9 cellular contexts compared by ENCODE assay signal in the genomic region with DNA sequence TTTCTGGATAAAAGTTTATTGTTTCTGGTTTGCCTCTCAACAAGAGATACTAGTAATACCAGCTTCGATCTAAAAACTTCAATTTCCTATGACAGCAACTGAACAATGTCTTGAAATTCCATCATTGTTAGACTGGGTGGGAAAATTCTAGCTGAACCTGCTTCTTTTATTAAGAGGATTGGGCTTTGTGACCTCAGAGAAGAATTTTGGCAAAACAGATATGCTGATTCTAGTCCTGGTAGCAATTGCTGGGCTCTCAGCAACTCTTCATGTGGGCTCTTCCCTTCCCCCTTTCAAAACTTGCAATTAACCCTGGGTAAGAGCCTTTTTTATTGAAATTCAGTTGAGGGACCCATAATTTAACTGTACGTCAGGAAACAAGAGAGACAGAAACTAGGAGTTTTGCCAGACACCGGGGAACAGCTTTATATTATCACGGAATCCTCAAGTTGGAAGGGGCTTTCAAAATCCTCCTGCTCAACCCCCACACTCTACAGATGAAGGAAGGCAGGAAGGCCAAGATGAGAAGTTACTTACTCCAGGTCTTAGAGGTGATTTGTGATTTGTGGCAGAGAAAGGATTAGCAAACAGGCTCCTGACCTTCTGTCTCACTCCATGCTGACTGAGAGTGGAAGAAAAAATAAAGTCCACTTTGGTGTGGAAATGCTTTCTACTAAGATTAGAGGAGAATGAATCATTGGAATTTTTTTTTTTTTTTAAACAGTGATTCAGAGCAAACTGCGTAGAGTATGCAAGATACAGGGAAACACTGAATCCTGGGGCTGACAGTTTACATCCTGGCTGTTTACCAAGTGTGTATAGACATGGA.
DNase-seq lines count a peak whose midpoint lies in the region; ATAC-seq and TF ChIP-seq lines count a peak whose summit lies in the region.
"Had no signal": no experiment of that assay in that cellular context is flagged by ENCODE, and none has a peak within 500 bp of the region (broad histone marks: within the 10 kb centered on the region; RNA-seq: fewer than 3 reads in every experiment).

No MANE protein-coding gene starts in this region.

- H3K9me3 ChIP-seq in CD4-positive, alpha-beta memory T cell (ENCODE audit: control insufficient read depth in 1 of 2, low read length in 2 of 2): no peaks in the 10 kb centered on the region
- no peaks in the 10 kb centered on the region for H3K9me3 ChIP-seq in effector memory CD4-positive, alpha-beta T cell (ENCODE audit: control insufficient read depth, low read length)
- H3K9me3 ChIP-seq in neural progenitor cell (ENCODE audit: low read depth): no peaks in the 10 kb centered on the region

- peak overlapping the region; percentile 36 for H3K4me2 ChIP-seq in neural progenitor cell

- no peaks in the 10 kb centered on the region for H3K36me3 Mint-ChIP-seq in CD4-positive, alpha-beta memory T cell
- no peaks in the 10 kb centered on the region for H3K36me3 Mint-ChIP-seq in neural progenitor cell

- no peaks in the 10 kb centered on the region for H4K20me1 ChIP-seq in neural progenitor cell (ENCODE audit: low read depth)

- TF ChIP-seq CTCF in neural progenitor cell (IDR thresholded peaks at IDR 0.05): no peak

- no peak overlapping the region for H3K9ac ChIP-seq in neural progenitor cell

- no peaks in the 10 kb centered on the region for H3K27me3 ChIP-seq in CD4-positive, alpha-beta memory T cell (ENCODE audit: insufficient read depth, low read length)
- no peaks in the 10 kb centered on the region for H3K27me3 ChIP-seq in effector memory CD4-positive, alpha-beta T cell (replicated peaks; ENCODE audit: control insufficient read depth, insufficient read depth, low read length, poor library complexity, severe bottlenecking)
- no peaks in the 10 kb centered on the region for H3K27me3 ChIP-seq in neural progenitor cell

- no peaks in the 10 kb centered on the region for H3K79me2 ChIP-seq in neural progenitor cell (ENCODE audit: low read depth)

- no peaks in the 10 kb centered on the region for H3K27me3 Mint-ChIP-seq in CD4-positive, alpha-beta memory T cell
- H3K27me3 Mint-ChIP-seq in neural progenitor cell (ENCODE audit: insufficient read depth, low read depth): no peaks in the 10 kb centered on the region

- H3K4me3 Mint-ChIP-seq in CD4-positive, alpha-beta memory T cell: peak overlapping the region in 2 of 8 donors; percentile 30 to 44
- H3K4me3 Mint-ChIP-seq in neural progenitor cell: no peak overlapping the region

- peak overlapping the region; percentile 63 to 98 (median 92) for H3K27ac Mint-ChIP-seq in CD4-positive, alpha-beta memory T cell
- H3K27ac Mint-ChIP-seq in neural progenitor cell: peak overlapping the region; percentile 91

- peaks cover 0 to 2% (median 0%) of the 10 kb centered on the region in 8 donors for H3K9me3 Mint-ChIP-seq in CD4-positive, alpha-beta memory T cell
- peaks cover 5% of the 10 kb centered on the region for H3K9me3 Mint-ChIP-seq in neural progenitor cell

- H3K4me1 ChIP-seq in CD4-positive, alpha-beta memory T cell (ENCODE audit: insufficient read depth, low read length): peaks cover 67% of the 10 kb centered on the region
- H3K4me1 ChIP-seq in effector memory CD4-positive, alpha-beta T cell (ENCODE audit: control insufficient read depth, insufficient read depth, low read length, poor library complexity, severe bottlenecking): peaks cover 33% of the 10 kb centered on the region
- peaks cover 39% of the 10 kb centered on the region for H3K4me1 ChIP-seq in neural progenitor cell

- ATAC-seq in HG02798 (IDR thresholded peaks at IDR 0.05; ENCODE audit: poor library complexity, unreplicated experiment) (no peak), GM21423 (IDR thresholded peaks at IDR 0.05; ENCODE audit: unreplicated experiment) (no peak)

- peak overlapping the region; percentile 20 for H2AFZ ChIP-seq in neural progenitor cell (replicated peaks)

- intact Hi-C loops in CD4-positive, alpha-beta memory T cell (cut with micrococcal nuclease): loop anchor here (2.0 kb wide), 2 partner anchors 67 to 595 kb away; a partner anchor contains a TSS

- peak overlapping the region; percentile 11 for H3K27ac ChIP-seq in CD4-positive, alpha-beta memory T cell (ENCODE audit: low read depth, low read length)
- peak overlapping the region; percentile 43 for H3K27ac ChIP-seq in effector memory CD4-positive, alpha-beta T cell (ENCODE audit: insufficient read depth, low read length, poor library complexity, severe bottlenecking)
- H3K27ac ChIP-seq in neural progenitor cell (no peak overlapping the region), caudate nucleus (ENCODE audit: low read depth, low read length) (no peak overlapping the region)
- H3K27ac ChIP-seq: HL-60 had no signal

- CTCF ChIA-PET in CD4-positive, alpha-beta memory T cell (lab: Charles Lee; ENCODE audit: partially characterized antibody): interaction anchor here (0.8 to 1.7 kb wide), 7 partner anchors 29 to 404 kb away, joined by 3 to 5 read pairs (median 4); no protein-coding TSS in a partner anchor

- POLR2A ChIA-PET in CD4-positive, alpha-beta memory T cell (lab: Charles Lee; ENCODE audit: partially characterized antibody): interaction anchor here (0.8 to 6.5 kb wide), 5 partner anchors 10 to 240 kb away, joined by 3 to 104 read pairs (median 9); a partner anchor contains a TSS

- no peaks in the 10 kb centered on the region for H3K36me3 ChIP-seq in CD4-positive, alpha-beta memory T cell (ENCODE audit: insufficient read depth, low read length)
- no peaks in the 10 kb centered on the region for H3K36me3 ChIP-seq in effector memory CD4-positive, alpha-beta T cell (ENCODE audit: control insufficient read depth, insufficient read depth, low read length)
- no peaks in the 10 kb centered on the region for H3K36me3 ChIP-seq in neural progenitor cell

- H3K4me3 ChIP-seq in CD4-positive, alpha-beta memory T cell (ENCODE audit: low read length in 2 of 2): no peak overlapping the region
- H3K4me3 ChIP-seq in effector memory CD4-positive, alpha-beta T cell (ENCODE audit: insufficient read depth, low read depth, low read length, poor library complexity, severe bottlenecking): no peak overlapping the region
- no peak overlapping the region for H3K4me3 ChIP-seq in neural progenitor cell

- peaks cover 60 to 77% (median 69%) of the 10 kb centered on the region in 4 donors for H3K4me1 Mint-ChIP-seq in CD4-positive, alpha-beta memory T cell
- peaks cover 48% of the 10 kb centered on the region for H3K4me1 Mint-ChIP-seq in neural progenitor cell

- H3F3A ChIP-seq in neural progenitor cell (ENCODE audit: low read depth): no peaks in the 10 kb centered on the region

- DNase-seq in CD4-positive, alpha-beta memory T cell: no peak
- DNase-seq in NCI-H1105 treated with DMSO at 0.1 percent for 48 hours (lab: John Stamatoyannopoulos, UW): peak; percentile 86
- no peak for DNase-seq in effector memory CD4-positive, alpha-beta T cell
- no peak for DNase-seq in neural progenitor cell (ENCODE audit: low spot score)
- no peak for DNase-seq in T-helper 2 cell
- no peak for DNase-seq in caudate nucleus (lab: John Stamatoyannopoulos, UW)

Comparison
In these comparisons a context has a peak if more than half of its experiments do, and no peak if none do; other contexts are left out.
1. H3K27ac ChIP-seq: peak in CD4-positive, alpha-beta memory T cell (single experiment) and effector memory CD4-positive, alpha-beta T cell (single experiment); none in neural progenitor cell (single experiment) and caudate nucleus (single experiment).